ENCODE assay signal across 27 cellular contexts in the genomic region with DNA sequence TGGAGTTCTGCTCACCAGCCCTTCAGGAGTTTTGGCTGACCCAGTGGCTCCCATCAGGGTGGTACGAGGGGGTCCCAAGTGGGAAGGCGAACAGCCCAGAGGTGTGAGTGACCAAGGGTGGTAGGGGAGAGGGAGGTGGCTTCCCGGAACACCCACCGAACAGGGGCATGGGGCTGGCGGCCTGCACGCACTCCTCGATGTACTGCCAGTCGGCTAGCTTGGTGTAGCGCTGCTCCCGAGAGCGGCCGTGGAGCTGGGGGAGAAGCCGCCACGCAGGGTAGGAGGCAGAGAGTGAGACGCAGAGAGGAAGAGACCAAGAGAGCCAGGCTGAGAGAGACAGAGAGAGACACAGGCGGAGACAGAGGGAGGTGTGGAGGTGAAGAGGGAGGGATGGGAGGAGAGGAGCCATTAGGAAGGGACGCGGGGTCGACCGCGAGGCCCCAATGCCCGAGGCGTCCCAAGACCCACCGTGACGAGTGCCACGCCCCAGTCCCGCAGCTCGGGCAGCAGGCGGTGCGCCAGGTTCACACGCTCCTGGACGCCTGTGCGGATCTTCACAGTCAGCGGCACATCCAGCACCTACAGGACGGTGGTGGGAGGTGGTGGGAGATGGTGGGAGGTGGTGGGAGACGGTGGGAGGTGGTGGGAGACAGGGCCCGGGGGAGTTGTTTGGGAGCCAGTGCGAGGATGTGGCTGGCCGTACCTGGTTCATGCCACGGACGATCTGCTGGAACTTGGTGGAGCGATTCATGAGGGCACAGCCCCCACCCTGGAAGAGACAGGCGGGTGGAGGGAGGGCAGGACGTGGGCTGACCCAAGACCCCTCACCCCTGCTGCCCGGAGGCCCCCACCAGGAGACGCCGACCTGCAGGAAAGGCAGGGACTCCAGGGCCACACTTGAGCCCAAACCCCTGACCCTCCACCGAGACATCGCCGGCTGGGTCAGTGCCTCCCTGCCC. TPM values are rescaled to one million over a fixed set of nuclear protein-coding genes. Genes with fewer than 3 reads are reported as not detected.
"Had no signal": no experiment of that assay in that cellular context is flagged by ENCODE, and none has a peak within 500 bp of the region (broad histone marks: within the 10 kb centered on the region; RNA-seq: fewer than 3 reads in every experiment).

No MANE protein-coding gene starts in this region.

- ATAC-seq: effector memory CD8-positive, alpha-beta T cell; natural killer cell; stimulated activated naive CD8-positive, alpha-beta T cell treated with anti-CD3 and anti-CD28 coated beads, Interleukin-15, amount 100 ng/mL, for 72 hours; upper lobe of right lung had no signal

- H3K9ac ChIP-seq: parathyroid adenoma had no signal

- H3K36me3 Mint-ChIP-seq: natural killer cell had no signal

- H2AFZ ChIP-seq: parathyroid adenoma had no signal

- H3K9me3 Mint-ChIP-seq: natural killer cell; stimulated activated naive CD8-positive, alpha-beta T cell treated with anti-CD3 and anti-CD28 coated beads, Interleukin-15, amount 100 ng/mL, for 72 hours had no signal

- H3K4me3 ChIP-seq: esophagus squamous epithelium, lung, right atrium auricular region, skin epidermis, suprapubic skin, transverse colon, upper lobe of right lung, vagina had no signal

- H3K27ac Mint-ChIP-seq: progenitor cell of endocrine pancreas had no signal

- H3K27me3 ChIP-seq: esophagus squamous epithelium, neutrophil, right atrium auricular region, suprapubic skin, transverse colon, upper lobe of right lung, vagina had no signal

- H3K4me1 ChIP-seq: parathyroid adenoma had no signal

- DNase-seq: cortex of kidney; effector memory CD8-positive, alpha-beta T cell; erythroblast; esophagus squamous epithelium; foreskin melanocyte; hypothalamus; natural killer cell; stimulated activated CD4-positive, alpha-beta T cell treated with anti-CD3 and anti-CD28 coated beads, Interleukin-15, amount 100 ng/mL, for 24 hours; stimulated activated CD4-positive, alpha-beta T cell treated with anti-CD3 and anti-CD28 coated beads, Interleukin-2, amount 100 ng/mL, for 48 hours; stimulated activated naive CD4-positive, alpha-beta T cell; stimulated activated naive CD8-positive, alpha-beta T cell treated with anti-CD3 and anti-CD28 coated beads, Interleukin-15, amount 100 ng/mL, for 72 hours; transverse colon; upper lobe of right lung had no signal

- H3K4me3 Mint-ChIP-seq: effector memory CD8-positive, alpha-beta T cell; memory B cell; natural killer cell; stimulated activated naive CD8-positive, alpha-beta T cell treated with anti-CD3 and anti-CD28 coated beads, Interleukin-15, amount 100 ng/mL, for 72 hours had no signal

- H3K27me3 Mint-ChIP-seq: effector memory CD8-positive, alpha-beta T cell; memory B cell; progenitor cell of endocrine pancreas; stimulated activated naive CD8-positive, alpha-beta T cell treated with anti-CD3 and anti-CD28 coated beads, Interleukin-15, amount 100 ng/mL, for 72 hours had no signal

- H3K27ac ChIP-seq: esophagus squamous epithelium, neutrophil, parathyroid adenoma, right atrium auricular region, skin epidermis, suprapubic skin, transverse colon, upper lobe of right lung, vagina had no signal

- H3K9me3 ChIP-seq: esophagus squamous epithelium, neutrophil, right atrium auricular region, suprapubic skin, transverse colon, upper lobe of right lung, vagina had no signal

RNA-seq across cellular contexts. Expression of gene NRTN, which starts 18.0 kb away (rescaled TPM):
- total RNA-seq: omental fat pad had no signal
- polyA plus RNA-seq: keratinocyte had no signal

RNA-seq across cellular contexts. Expression of gene FUT6, which starts 52.6 kb away (rescaled TPM):
- total RNA-seq: dermis microvascular lymphatic vessel endothelial cell, mononuclear cell, progenitor cell of endocrine pancreas, right atrium auricular region had no signal
- polyA plus RNA-seq: keratinocyte, neural cell had no signal
